In genomic region chr12:89731614-89732013, GRCh38 we compare ENCODE assay signal across 14 cellular contexts. TPM values are rescaled to one million over a fixed set of nuclear protein-coding genes. Genes with fewer than 3 reads are reported as not detected.
A peak's percentile ranks its signal among the peaks of the same experiment; 100 is the strongest.
DNase-seq lines count a peak whose midpoint lies in the region; ATAC-seq, FAIRE-seq and TF ChIP-seq lines count a peak whose summit lies in the region.
"Had no signal": no experiment of that assay in that cellular context is flagged by ENCODE, and none has a peak within 500 bp of the region (broad histone marks: within the 10 kb centered on the region; RNA-seq: fewer than 3 reads in every experiment).

No MANE protein-coding gene starts in this region.

- H3K9me3 Mint-ChIP-seq in astrocyte (ENCODE audit: unreplicated experiment): no peaks in the 10 kb centered on the region
- H3K9me3 Mint-ChIP-seq: GM23338 had no signal

- peak overlapping the region; percentile 93; the same call in 1 of the 2 replicates for H4K5ac ChIP-seq in IMR-90 (ENCODE audit: low read depth, low read length)

- no peaks in the 10 kb centered on the region for H3K79me1 ChIP-seq in IMR-90 (ENCODE audit: low read depth in 1 of 2, low read length in 2 of 2)

- H3K4me1 ChIP-seq in A673 (ENCODE audit: insufficient read depth, low read length, poor library complexity, severe bottlenecking) (no peaks in the 10 kb centered on the region), IMR-90 (ENCODE audit: control insufficient read depth, insufficient read depth, low read length) (peaks cover 5% of the 10 kb centered on the region), astrocyte (ENCODE audit: insufficient read depth, low read length) (peaks cover 25% of the 10 kb centered on the region), left lung (peaks cover 0 to 26% of the 10 kb centered on the region in 2 donors), thyroid gland (no peaks in the 10 kb centered on the region)

- H2AFZ ChIP-seq in IMR-90 (replicated peaks; ENCODE audit: low read length, poor library complexity) (no peak overlapping the region), astrocyte (ENCODE audit: low read depth, low read length) (no peak overlapping the region)
- H2AFZ ChIP-seq: GM23338 had no signal

- peak overlapping the region; percentile 96 for H3K18ac ChIP-seq in IMR-90 (ENCODE audit: low read depth, low read length)

- peak; percentile 29 for DNase-seq in A673 (ENCODE audit: low spot score)
- DNase-seq in IMR-90: peak; percentile 82
- peak; percentile 48 for DNase-seq in astrocyte (ENCODE audit: low read depth)
- DNase-seq in left lung: no peak
- no peak for DNase-seq in thyroid gland
- DNase-seq in NCI-H510A treated with DMSO at 0.1 percent for 48 hours (lab: John Stamatoyannopoulos, UW): no peak
- no peak for DNase-seq in pons (ENCODE audit: low spot score)
- DNase-seq: activated gamma-delta T cell treated with Interleukin-2 at 50 U/mL for 16 hours; NCI-H446 treated with DMSO at 0.1 percent for 48 hours; stimulated activated CD4-positive, alpha-beta T cell treated with anti-CD3 and anti-CD28 coated beads, Interleukin-15, amount 100 ng/mL, for 24 hours; stimulated activated naive B cell treated with anti-CD40 and anti-IgM and Interleukin-4, amounts not matched to agents 10 μg/mL and 1 μg/mL and 100 μg/mL, for 72 hours had no signal

- TF ChIP-seq POLR2A in IMR-90 (IDR thresholded peaks at IDR 0.05; ENCODE audit: low read depth, low read length) (no peak), thyroid gland (IDR thresholded peaks at IDR 0.05) (no peak)

- peak overlapping the region; percentile 89 for H3K4ac ChIP-seq in IMR-90 (ENCODE audit: low read depth, low read length)

- peak overlapping the region; percentile 68; the same call in 1 of the 2 replicates for H3K23ac ChIP-seq in IMR-90 (ENCODE audit: low read depth, low read length)

- H4K8ac ChIP-seq in IMR-90 (ENCODE audit: low read depth in 2 of 2, low read length in 2 of 2): peak overlapping the region in 1 of 2 experiments; percentile 87; a peak in 2 of 4 replicates

- H3K9me1 ChIP-seq in IMR-90 (ENCODE audit: insufficient read depth, low read length): no peaks in the 10 kb centered on the region; the same call in 1 of the 2 replicates

- CTCF ChIA-PET in A673 (lab: Charles Lee) (no interaction called here), IMR-90 (lab: Yijun Ruan, JAX) (no interaction called here)

- H3K27ac ChIP-seq in A673 (ENCODE audit: low read depth, low read length, poor library complexity, severe bottlenecking) (no peak overlapping the region), IMR-90 (ENCODE audit: insufficient read depth, low read length) (peak overlapping the region; percentile 78; the same call in 1 of the 2 replicates), astrocyte (ENCODE audit: low read depth, low read length) (peak overlapping the region; percentile 54), left lung (peak overlapping the region; percentile 0 to 2), thyroid gland (no peak overlapping the region)
- H3K27ac ChIP-seq: coronary artery had no signal

- no peaks in the 10 kb centered on the region for H3K36me3 Mint-ChIP-seq in astrocyte (ENCODE audit: low read depth, unreplicated experiment)

- WGBS in IMR-90 (ENCODE audit: extremely low coverage in 2 of 2, insufficient read length in 1 of 2), 2 experiments: no CpG with 5 or more reads among the region's 2 CpGs
- 59 to 69% methylated on average over 2 of the region's 2 CpGs for WGBS in thyroid gland, 2 donors

- H2BK20ac ChIP-seq in IMR-90 (ENCODE audit: low read depth, low read length): peak overlapping the region; percentile 93

- peak overlapping the region; percentile 95 for H2BK5ac ChIP-seq in IMR-90 (ENCODE audit: low read depth, low read length, poor library complexity, severe bottlenecking)

- no peaks in the 10 kb centered on the region for H3K79me2 ChIP-seq in astrocyte (ENCODE audit: insufficient read depth, low read length)

- H3K4me2 ChIP-seq in IMR-90 (ENCODE audit: low read depth, low read length): peak overlapping the region; percentile 39; the same call in 1 of the 2 replicates
- H3K4me2 ChIP-seq in astrocyte (ENCODE audit: low read length): peak overlapping the region; percentile 45
- H3K4me2 ChIP-seq: GM23338 had no signal

- H3K14ac ChIP-seq in IMR-90 (replicated peaks; ENCODE audit: low read depth, low read length): peak overlapping the region; percentile 84; the same call in 1 of the 2 replicates

- no peak overlapping the region for H3K27ac Mint-ChIP-seq in astrocyte (ENCODE audit: unreplicated experiment)
- H3K27ac Mint-ChIP-seq: GM23338 had no signal

- no peak for TF ChIP-seq RAD21 in IMR-90 (IDR thresholded peaks at IDR 0.05; ENCODE audit: low read length)

- H3K27me3 ChIP-seq in A673 (replicated peaks; ENCODE audit: insufficient read depth, low read depth, low read length, poor library complexity) (no peaks in the 10 kb centered on the region), IMR-90 (ENCODE audit: control insufficient read depth, insufficient read depth, low read length) (no peaks in the 10 kb centered on the region), astrocyte (ENCODE audit: insufficient read depth, low read length) (no peaks in the 10 kb centered on the region), left lung (no peaks in the 10 kb centered on the region), thyroid gland (no peaks in the 10 kb centered on the region)

- no peak for FAIRE-seq in astrocyte (lab: Jason Lieb, UNC)

- peak overlapping the region; percentile 53; the same call in 1 of the 3 replicates for H2BK15ac ChIP-seq in IMR-90 (ENCODE audit: low read depth, low read length)

- POLR2A ChIA-PET in A673 (lab: Charles Lee; ENCODE audit: low non-redundant PET) (no interaction called here), IMR-90 (lab: Charles Lee; ENCODE audit: unreplicated experiment) (no interaction called here)

- in situ Hi-C loops in IMR-90 (cut with MboI; ENCODE audit: low sequenced_read_pairs): no loop called here

- H3K36me3 ChIP-seq in A673 (ENCODE audit: insufficient read depth, low read length, poor library complexity, severe bottlenecking) (no peaks in the 10 kb centered on the region), IMR-90 (ENCODE audit: control insufficient read depth, insufficient read depth, low read length) (no peaks in the 10 kb centered on the region), astrocyte (ENCODE audit: insufficient read depth, low read length) (no peaks in the 10 kb centered on the region), left lung (no peaks in the 10 kb centered on the region), thyroid gland (no peaks in the 10 kb centered on the region)

- H3K4me3 ChIP-seq in A673 (ENCODE audit: low read depth, low read length, poor library complexity, severe bottlenecking) (no peak overlapping the region), IMR-90 (ENCODE audit: insufficient read depth, low read depth, low read length) (no peak overlapping the region), astrocyte (ENCODE audit: insufficient read depth, low read depth, low read length) (no peak overlapping the region), left lung (no peak overlapping the region), thyroid gland (replicated peaks in 1 of 3) (no peak overlapping the region)
- H3K4me3 ChIP-seq: coronary artery, GM23338 had no signal

- H3K9me3 ChIP-seq in A673 (ENCODE audit: low read depth, low read length, poor library complexity, severe bottlenecking) (peaks cover 4% of the 10 kb centered on the region), IMR-90 (ENCODE audit: control insufficient read depth, insufficient read depth, low read length) (peaks cover 6% of the 10 kb centered on the region; the same call in 1 of the 2 replicates), astrocyte (ENCODE audit: insufficient read depth, low read depth, low read length) (peaks cover 4% of the 10 kb centered on the region), left lung (peaks cover 0 to 11% of the 10 kb centered on the region in 2 donors), thyroid gland (no peaks in the 10 kb centered on the region)

- no peak overlapping the region; the same call in 1 of the 2 replicates for H3K56ac ChIP-seq in IMR-90 (ENCODE audit: extremely low read depth, insufficient read depth, low read length)

- H2AK9ac ChIP-seq in IMR-90 (replicated peaks; ENCODE audit: low read depth, low read length, poor library complexity): no peak overlapping the region

- H4K91ac ChIP-seq in IMR-90 (ENCODE audit: insufficient read depth, low read depth, low read length): no peak overlapping the region

- no peaks in the 10 kb centered on the region for H3K27me3 Mint-ChIP-seq in astrocyte (ENCODE audit: low read depth, unreplicated experiment)
- H3K27me3 Mint-ChIP-seq: stimulated activated naive B cell treated with anti-CD40 and anti-IgM and Interleukin-4, amounts not matched to agents 10 μg/mL and 1 μg/mL and 100 μg/mL, for 72 hours had no signal

- intact Hi-C loops in A673 (cut with micrococcal nuclease; ENCODE audit: unreplicated experiment) (loop anchor here (10.0 kb wide), 1 partner anchor 1613 kb away; no protein-coding TSS in a partner anchor), IMR-90 (cut with micrococcal nuclease) (no loop called here), left lung (cut with DNase I) (no loop called here), thyroid gland (cut with DNase I) (no loop called here)

- no peak overlapping the region for H3K4me3 Mint-ChIP-seq in astrocyte (ENCODE audit: unreplicated experiment)
- H3K4me3 Mint-ChIP-seq: GM23338; stimulated activated naive B cell treated with anti-CD40 and anti-IgM and Interleukin-4, amounts not matched to agents 10 μg/mL and 1 μg/mL and 100 μg/mL, for 72 hours had no signal

- peak; percentile 70 for ATAC-seq in IMR-90 (ENCODE audit: low read depth)
- peak; percentile 70 for ATAC-seq in left lung
- ATAC-seq in GM18867 (IDR thresholded peaks at IDR 0.05; ENCODE audit: unreplicated experiment): no peak
- ATAC-seq: GM23338; stimulated activated naive B cell treated with anti-CD40 and anti-IgM and Interleukin-4, amounts not matched to agents 10 μg/mL and 1 μg/mL and 100 μg/mL, for 72 hours had no signal

- H3K4me1 Mint-ChIP-seq in astrocyte (ENCODE audit: low read depth, unreplicated experiment): peaks cover 25% of the 10 kb centered on the region
- H3K4me1 Mint-ChIP-seq: GM23338 had no signal

- H4K20me1 ChIP-seq in IMR-90 (ENCODE audit: insufficient read depth, low read length) (no peaks in the 10 kb centered on the region), astrocyte (ENCODE audit: insufficient read depth, low read length) (no peaks in the 10 kb centered on the region)

- peak overlapping the region; percentile 93; the same call in 1 of the 2 replicates for H2BK120ac ChIP-seq in IMR-90 (ENCODE audit: low read depth, low read length)

- dilution Hi-C loops in IMR-90 (cut with HindIII; ENCODE audit: low sequenced_read_pairs, unreplicated experiment): no loop called here

- H3K9ac ChIP-seq in IMR-90 (ENCODE audit: low read depth, low read length): no peak overlapping the region
- H3K9ac ChIP-seq in astrocyte (ENCODE audit: low read length): no peak overlapping the region

- TF ChIP-seq CTCF in A673 (conservative IDR thresholded peaks at IDR 0.05; ENCODE audit: low read depth, low read length) (no peak), IMR-90 (conservative IDR thresholded peaks at IDR 0.05; ENCODE audit: low read depth, low read length) (no peak), astrocyte (IDR thresholded peaks at IDR 0.05; ENCODE audit: insufficient read depth, low read depth, low read length) (no peak), left lung (IDR thresholded peaks at IDR 0.05) (no peak), thyroid gland (IDR thresholded peaks at IDR 0.05) (no peak)

- H2AK5ac ChIP-seq in IMR-90 (ENCODE audit: low read depth, low read length): no peak overlapping the region

- BruUV-seq in A673 (replicated peaks; lab: Mats Ljungman, UMichigan) (no TSS peak), IMR-90 (replicated peaks; lab: Mats Ljungman, UMichigan) (no TSS peak)

RNA-seq across cellular contexts. Expression of gene ATP2B1, which starts 23.0 kb away (rescaled TPM):
- total RNA-seq in A673 (2021) (37.0 and 44.2 TPM in 2 replicates), IMR-90 (2012; rRNA removed) (32.6 and 42.5 TPM in 2 replicates), astrocyte (48.9 and 54.7 TPM in 2 replicates), left lung (10 to 100 TPM; 29.4 to 54.0 TPM), thyroid gland (10 to 100 TPM; 34.5 to 66.0 (median 44.4) TPM)
- polyA plus RNA-seq in IMR-90 (2012; rRNA removed): 9.6 and 9.9 TPM in 2 replicates
- polyA plus RNA-seq in IMR-90 (2012; cell fraction: cytosol; rRNA removed): 1.2 and 4.2 TPM in 2 replicates
- 0.72 and 18.7 TPM in 2 replicates for polyA plus RNA-seq in IMR-90 (2012; cell fraction: nucleus; rRNA removed; ENCODE audit: low replicate concordance)

Comparison
In these comparisons a context has a peak if more than half of its experiments do, and no peak if none do; other contexts are left out.
1. DNase-seq: peak in A673 (single experiment), IMR-90 (single experiment) and astrocyte (single experiment); none in left lung (0 of 2), thyroid gland (0 of 2), NCI-H510A treated with DMSO at 0.1 percent for 48 hours (single experiment) and pons (single experiment).
2. H3K27ac ChIP-seq: peak in IMR-90 (single experiment), astrocyte (single experiment) and left lung (2 of 2); none in A673 (single experiment) and thyroid gland (0 of 3).